Comparison of ENCODE assay signal across 1 cellular context in the genomic region with DNA sequence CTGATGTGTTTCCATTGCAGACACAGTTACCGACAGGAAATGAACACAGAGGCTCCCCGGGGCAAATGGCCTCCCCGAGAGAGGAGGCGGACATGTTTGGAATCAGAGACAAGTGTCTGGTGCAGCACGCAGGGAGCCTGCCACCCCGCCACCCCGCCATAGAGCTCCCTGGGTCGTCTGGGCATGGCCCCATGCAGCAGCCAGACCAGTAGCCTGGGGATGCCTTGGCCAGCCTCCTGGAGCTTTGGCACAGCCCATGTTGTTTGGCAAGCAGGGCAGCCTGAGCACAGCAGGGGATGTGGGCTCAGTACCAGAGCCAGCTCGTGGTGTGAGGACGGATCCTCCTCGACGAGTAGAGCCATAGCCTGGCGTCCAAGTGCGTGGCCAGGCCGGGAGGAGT.
TF ChIP-seq lines count a peak whose summit lies in the region.

No MANE protein-coding gene starts in this region.

TF ChIP-seq in HepG2, 621 proteins besides CTCF, POLR2A, EP300 and RAD21 (continued from another document):
- TF ChIP-seq, protein P1, sequence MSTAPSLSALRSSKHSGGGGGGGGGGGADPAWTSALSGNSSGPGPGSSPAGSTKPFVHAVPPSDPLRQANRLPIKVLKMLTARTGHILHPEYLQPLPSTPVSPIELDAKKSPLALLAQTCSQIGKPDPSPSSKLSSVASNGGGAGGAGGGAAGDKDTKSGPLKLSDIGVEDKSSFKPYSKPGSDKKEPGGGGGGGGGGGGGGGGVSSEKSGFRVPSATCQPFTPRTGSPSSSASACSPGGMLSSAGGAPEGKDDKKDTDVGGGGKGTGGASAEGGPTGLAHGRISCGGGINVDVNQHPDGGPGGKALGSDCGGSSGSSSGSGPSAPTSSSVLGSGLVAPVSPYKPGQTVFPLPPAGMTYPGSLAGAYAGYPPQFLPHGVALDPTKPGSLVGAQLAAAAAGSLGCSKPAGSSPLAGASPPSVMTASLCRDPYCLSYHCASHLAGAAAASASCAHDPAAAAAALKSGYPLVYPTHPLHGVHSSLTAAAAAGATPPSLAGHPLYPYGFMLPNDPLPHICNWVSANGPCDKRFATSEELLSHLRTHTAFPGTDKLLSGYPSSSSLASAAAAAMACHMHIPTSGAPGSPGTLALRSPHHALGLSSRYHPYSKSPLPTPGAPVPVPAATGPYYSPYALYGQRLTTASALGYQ (CRISPR knock-in tag; IDR thresholded peaks at IDR 0.05): no peak
- TF ChIP-seq CENPX (CRISPR knock-in tag; IDR thresholded peaks at IDR 0.05): no peak
- TF ChIP-seq, protein P2, sequence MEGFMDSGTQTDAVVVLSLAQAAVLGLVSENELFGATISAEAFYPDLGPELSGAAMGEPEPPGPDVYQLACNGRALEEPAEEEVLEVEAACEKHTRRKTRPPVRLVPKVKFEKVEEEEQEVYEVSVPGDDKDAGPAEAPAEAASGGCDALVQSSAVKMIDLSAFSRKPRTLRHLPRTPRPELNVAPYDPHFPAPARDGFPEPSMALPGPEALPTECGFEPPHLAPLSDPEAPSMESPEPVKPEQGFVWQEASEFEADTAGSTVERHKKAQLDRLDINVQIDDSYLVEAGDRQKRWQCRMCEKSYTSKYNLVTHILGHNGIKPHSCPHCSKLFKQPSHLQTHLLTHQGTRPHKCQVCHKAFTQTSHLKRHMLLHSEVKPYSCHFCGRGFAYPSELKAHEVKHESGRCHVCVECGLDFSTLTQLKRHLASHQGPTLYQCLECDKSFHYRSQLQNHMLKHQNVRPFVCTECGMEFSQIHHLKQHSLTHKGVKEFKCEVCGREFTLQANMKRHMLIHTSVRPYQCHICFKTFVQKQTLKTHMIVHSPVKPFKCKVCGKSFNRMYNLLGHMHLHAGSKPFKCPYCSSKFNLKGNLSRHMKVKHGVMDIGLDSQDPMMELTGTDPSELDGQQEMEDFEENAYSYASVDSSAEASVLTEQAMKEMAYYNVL (CRISPR knock-in tag; IDR thresholded peaks at IDR 0.05; ENCODE audit: borderline replicate concordance): no peak
- TF ChIP-seq BRCA1 (CRISPR knock-in tag; IDR thresholded peaks at IDR 0.05): no peak
- TF ChIP-seq SNAI1 (CRISPR knock-in tag; IDR thresholded peaks at IDR 0.05; ENCODE audit: borderline replicate concordance): no peak
- TF ChIP-seq ZNF468 (CRISPR knock-in tag; IDR thresholded peaks at IDR 0.05): no peak
- no peak for TF ChIP-seq ZNF121 (CRISPR knock-in tag; IDR thresholded peaks at IDR 0.05)
